9 cellular contexts compared by ENCODE assay signal in the genomic region with DNA sequence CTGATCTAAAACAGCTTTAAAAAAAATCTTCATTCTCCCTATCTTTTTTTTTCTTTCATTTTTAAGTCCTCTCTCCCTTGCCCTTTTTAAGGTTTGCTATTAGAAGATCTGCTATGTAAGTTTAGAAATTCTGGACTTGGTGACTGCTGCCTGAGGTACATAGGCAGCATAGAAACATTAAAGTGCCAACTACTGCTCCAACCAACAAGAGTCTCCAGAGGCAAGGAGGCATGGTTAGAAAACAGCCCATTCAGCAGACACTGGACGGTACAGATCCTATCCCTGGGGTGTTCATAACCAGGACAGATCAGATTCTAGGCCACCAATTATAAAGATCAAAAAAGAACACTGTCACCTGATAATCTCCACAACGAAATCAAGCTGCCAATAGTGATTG. TPM values are rescaled to one million over a fixed set of nuclear protein-coding genes. Genes with fewer than 3 reads are reported as not detected.
DNase-seq lines count a peak whose midpoint lies in the region; ATAC-seq and TF ChIP-seq lines count a peak whose summit lies in the region.
"Had no signal": no experiment of that assay in that cellular context is flagged by ENCODE, and none has a peak within 500 bp of the region (broad histone marks: within the 10 kb centered on the region; RNA-seq: fewer than 3 reads in every experiment).

No MANE protein-coding gene starts in this region.

- H3K4me1 ChIP-seq in GM23338 (ENCODE audit: insufficient read depth) (peaks cover 41% of the 10 kb centered on the region), right atrium auricular region (peaks cover 0 to 92% of the 10 kb centered on the region in 2 donors), skeletal muscle tissue (ENCODE audit: control insufficient read depth in 3 of 3, insufficient read depth in 3 of 3, low read length in 3 of 3) (peaks cover 37 to 48% (median 45%) of the 10 kb centered on the region in 3 donors)

- H3K4me3 Mint-ChIP-seq in GM23338: no peak overlapping the region; the same call in 2 of the 3 replicates
- H3K4me3 Mint-ChIP-seq in activated T-helper 17 cell treated with anti-CD3 and anti-CD28 coated beads, Interleukin-2, amount 50 U/mL, for 72 hours: peak overlapping the region; percentile 83

- H3K27ac Mint-ChIP-seq in GM23338: peak overlapping the region; percentile 98
- H3K27ac Mint-ChIP-seq in activated T-helper 17 cell treated with anti-CD3 and anti-CD28 coated beads, Interleukin-2, amount 50 U/mL, for 72 hours: peak overlapping the region; percentile 89

- H3K79me2 ChIP-seq in GM23338 (replicated peaks; ENCODE audit: insufficient read depth): peaks cover 35% of the 10 kb centered on the region

- H3K4me3 ChIP-seq in GM23338: no peak overlapping the region
- peak overlapping the region in 1 of 2 donors; percentile 18 for H3K4me3 ChIP-seq in right atrium auricular region
- H3K4me3 ChIP-seq in skeletal muscle tissue (ENCODE audit: low read length in 3 of 3): peak overlapping the region in 2 of 3 donors; percentile 12 to 34

- DNase-seq in GM23338 (ENCODE audit: low spot score) (no peak), right atrium auricular region (ENCODE audit: low spot score) (no peak), NOMO-1 treated with dmso at 0.1 percent for 144 hours (lab: John Stamatoyannopoulos, UW; ENCODE audit: unreplicated experiment) (no peak), NOMO-1 (lab: John Stamatoyannopoulos, UW; ENCODE audit: unreplicated experiment in 2 of 2) (no peak), hypothalamus (lab: John Stamatoyannopoulos, UW) (no peak)
- DNase-seq: activated effector memory CD4-positive, alpha-beta T cell treated with Interleukin-2 at 50 U/mL for 16 hours had no signal

- no peaks in the 10 kb centered on the region for H4K20me1 ChIP-seq in GM23338 (replicated peaks; ENCODE audit: insufficient read depth)

- no peaks in the 10 kb centered on the region for H3K9me3 Mint-ChIP-seq in GM23338
- no peaks in the 10 kb centered on the region for H3K9me3 Mint-ChIP-seq in activated T-helper 17 cell treated with anti-CD3 and anti-CD28 coated beads, Interleukin-2, amount 50 U/mL, for 72 hours

- H3K27ac ChIP-seq in GM23338 (ENCODE audit: low read depth): peak overlapping the region; percentile 88
- H3K27ac ChIP-seq in right atrium auricular region: peak overlapping the region; percentile 84 to 94
- H3K27ac ChIP-seq in skeletal muscle tissue (ENCODE audit: low read depth, low read length): peak overlapping the region; percentile 81

- H2AFZ ChIP-seq in GM23338: no peak overlapping the region

- H3F3A ChIP-seq in GM23338 (replicated peaks; ENCODE audit: low read depth): no peaks in the 10 kb centered on the region; the same call in 1 of the 2 replicates

- peaks cover 28% of the 10 kb centered on the region for H3K36me3 Mint-ChIP-seq in GM23338 (ENCODE audit: low read depth)
- H3K36me3 Mint-ChIP-seq in activated T-helper 17 cell treated with anti-CD3 and anti-CD28 coated beads, Interleukin-2, amount 50 U/mL, for 72 hours (ENCODE audit: low read depth): peaks cover 54% of the 10 kb centered on the region

- H3K9ac ChIP-seq in skeletal muscle tissue (ENCODE audit: low read depth in 1 of 3, low read length in 3 of 3): peak overlapping the region in 1 of 3 donors; percentile 35

- peaks cover 7% of the 10 kb centered on the region for H3K27me3 Mint-ChIP-seq in GM23338 (ENCODE audit: insufficient read depth, low read depth, poor library complexity)
- H3K27me3 Mint-ChIP-seq in activated T-helper 17 cell treated with anti-CD3 and anti-CD28 coated beads, Interleukin-2, amount 50 U/mL, for 72 hours: no peaks in the 10 kb centered on the region

- H3K4me2 ChIP-seq in GM23338: peak overlapping the region; percentile 40

- TF ChIP-seq CTCF in GM23338 (conservative IDR thresholded peaks at IDR 0.05; ENCODE audit: low read depth in 2 of 2) (no peak), right atrium auricular region (IDR thresholded peaks at IDR 0.05) (no peak)

- H3K27me3 ChIP-seq in GM23338 (ENCODE audit: insufficient read depth) (no peaks in the 10 kb centered on the region), right atrium auricular region (no peaks in the 10 kb centered on the region), skeletal muscle tissue (ENCODE audit: control insufficient read depth in 3 of 3, insufficient read depth in 3 of 3, low read length in 3 of 3) (no peaks in the 10 kb centered on the region)

- no peaks in the 10 kb centered on the region for H3K9me2 ChIP-seq in GM23338 (ENCODE audit: insufficient read depth)

- H3K9me3 ChIP-seq in right atrium auricular region: no peaks in the 10 kb centered on the region
- H3K9me3 ChIP-seq in skeletal muscle tissue (ENCODE audit: control insufficient read depth in 3 of 3, low read length in 3 of 3): no peaks in the 10 kb centered on the region

- peaks cover 61% of the 10 kb centered on the region for H3K4me1 Mint-ChIP-seq in GM23338
- H3K4me1 Mint-ChIP-seq in activated T-helper 17 cell treated with anti-CD3 and anti-CD28 coated beads, Interleukin-2, amount 50 U/mL, for 72 hours: peaks cover 39% of the 10 kb centered on the region

- ATAC-seq in GM23338 (no peak), GM21515 (IDR thresholded peaks at IDR 0.05; ENCODE audit: unreplicated experiment) (no peak)
- ATAC-seq in activated T-helper 17 cell treated with anti-CD3 and anti-CD28 coated beads, Interleukin-2, amount 50 U/mL, for 72 hours (replicated peaks): peak; percentile 34

- H3K36me3 ChIP-seq in GM23338 (ENCODE audit: insufficient read depth) (0 out of 2 replicates have a peak, but pooled peaks cover 3% of the 10 kb centered on the region), right atrium auricular region (no peaks in the 10 kb centered on the region), skeletal muscle tissue (ENCODE audit: control insufficient read depth in 3 of 3, insufficient read depth in 3 of 3, low read length in 3 of 3) (peaks cover 0 to 9% (median 0%) of the 10 kb centered on the region in 3 donors)

TF ChIP-seq in GM23338, 12 proteins besides CTCF, POLR2A, EP300 and RAD21:
- TF ChIP-seq CREB1 (CRISPR knock-in tag; IDR thresholded peaks at IDR 0.05; ENCODE audit: low read depth) (no peak), ZNF114 (CRISPR knock-in tag; IDR thresholded peaks at IDR 0.05) (no peak), POLR2AphosphoS5 (IDR thresholded peaks at IDR 0.05; ENCODE audit: low read depth) (no peak)
TF ChIP-seq in GM23338: peak in this region for 0.

RNA-seq across cellular contexts. Expression of a gene that starts 36.6 kb away (rescaled TPM):
- total RNA-seq in GM23338 (2014; rRNA removed; shearing (Covaris generic)): 6.6 and 9.1 TPM in 2 replicates
- 5.8 and 5.9 TPM in 2 replicates for polyA plus RNA-seq in GM23338 (2016; fragmentation: Nextera tagmentation; extraction: Ambion mirVana)
- total RNA-seq in activated T-helper 17 cell treated with anti-CD3 and anti-CD28 coated beads, Interleukin-2, amount 50 U/mL, for 72 hours: under 1 TPM; 0.26 to 0.42 TPM
- total RNA-seq in right atrium auricular region: 1 to 10 TPM; 2.9 to 4.4 TPM
- under 0.01 TPM for total RNA-seq in skeletal muscle tissue

RNA-seq across cellular contexts. Expression of a gene that starts 45.9 kb away (rescaled TPM):
- 1.2 and 2.8 TPM in 2 replicates for total RNA-seq in GM23338 (2014; rRNA removed; shearing (Covaris generic))
- 2.0 and 2.4 TPM in 2 replicates for polyA plus RNA-seq in GM23338 (2016; fragmentation: Nextera tagmentation; extraction: Ambion mirVana)
- not detected for total RNA-seq in activated T-helper 17 cell treated with anti-CD3 and anti-CD28 coated beads, Interleukin-2, amount 50 U/mL, for 72 hours
- not detected for total RNA-seq in right atrium auricular region
- not detected for total RNA-seq in skeletal muscle tissue

RNA-seq across cellular contexts. Expression of a gene that starts 54.4 kb away (rescaled TPM):
- 0.49 TPM in 1 of 2 replicates, not detected in the other for total RNA-seq in GM23338 (2014; rRNA removed; shearing (Covaris generic))
- 0.66 TPM in 1 of 2 replicates, not detected in the other for polyA plus RNA-seq in GM23338 (2016; fragmentation: Nextera tagmentation; extraction: Ambion mirVana)
- not detected for total RNA-seq in activated T-helper 17 cell treated with anti-CD3 and anti-CD28 coated beads, Interleukin-2, amount 50 U/mL, for 72 hours
- total RNA-seq in right atrium auricular region: 10 to 100 TPM; 21.1 to 36.6 TPM
- not detected for total RNA-seq in skeletal muscle tissue

Comparison
In these comparisons a context has a peak if more than half of its experiments do, and no peak if none do; other contexts are left out.
1. RNA of a gene that starts 54.4 kb away (total RNA-seq): 21.1 to 36.6 TPM in right atrium auricular region; 0.49 TPM in GM23338, not detected in activated T-helper 17 cell treated with anti-CD3 and anti-CD28 coated beads, Interleukin-2, amount 50 U/mL, for 72 hours and not detected in skeletal muscle tissue (single experiment); every median in the first group is over 10 times any median in the second.
2. Peak in every context shown above with its lines, with median percentiles within 50 percentile points of each other: H3K27ac ChIP-seq.